Comparison of ENCODE assay signal across 14 cellular contexts in the genomic region with DNA sequence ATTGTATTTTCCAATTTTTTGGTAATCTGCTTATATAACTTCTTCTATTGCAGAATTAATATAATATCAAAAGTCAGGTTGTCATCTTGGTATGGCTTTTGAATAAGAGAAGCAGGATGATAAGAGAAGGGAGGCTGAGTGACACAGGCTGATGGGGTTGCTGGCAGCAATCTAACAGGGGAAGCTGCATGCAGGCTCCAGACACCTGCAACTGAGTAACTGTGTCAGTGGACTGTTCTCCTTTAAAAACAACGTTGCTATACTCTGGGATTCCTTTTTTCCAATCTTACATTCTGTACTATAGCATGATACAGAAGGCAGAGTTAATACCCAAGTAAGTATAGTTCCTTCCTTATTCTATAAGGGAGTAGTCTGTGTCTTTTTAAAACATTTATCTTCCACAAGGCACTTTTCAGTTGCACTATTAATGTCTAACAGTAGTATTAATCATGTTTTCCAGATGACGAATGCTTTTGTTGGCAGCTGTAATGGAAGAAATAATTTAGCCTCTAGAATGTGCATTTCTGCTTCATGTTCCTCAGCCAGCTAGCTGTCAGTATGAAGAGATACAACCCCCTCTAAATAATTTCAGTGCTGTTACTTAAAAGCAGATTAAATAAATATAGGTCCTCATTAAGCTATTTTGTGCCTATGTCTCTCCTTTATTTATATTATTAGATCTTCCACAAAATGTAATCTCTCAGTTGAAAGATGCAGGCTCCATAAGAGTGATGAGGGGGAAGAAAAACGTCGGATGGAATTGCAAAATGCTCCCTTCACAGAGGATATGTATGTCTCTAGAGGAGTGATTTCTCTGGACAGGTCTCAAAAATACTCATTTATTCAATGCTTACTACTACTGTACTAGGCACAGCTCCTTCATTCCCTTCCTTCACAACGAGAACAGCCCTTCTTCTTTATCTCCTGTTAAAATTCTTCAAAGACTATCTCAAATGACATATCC. TPM values are rescaled to one million over a fixed set of nuclear protein-coding genes. Genes with fewer than 3 reads are reported as not detected.
DNase-seq lines count a peak whose midpoint lies in the region; ATAC-seq and TF ChIP-seq lines count a peak whose summit lies in the region.
"Had no signal": no experiment of that assay in that cellular context is flagged by ENCODE, and none has a peak within 500 bp of the region (broad histone marks: within the 10 kb centered on the region; RNA-seq: fewer than 3 reads in every experiment).

No MANE protein-coding gene starts in this region.

- in situ Hi-C loops in astrocyte of the spinal cord (cut with HindIII; ENCODE audit: low sequenced_read_pairs), result no loop called here
- in situ Hi-C loops in gastrocnemius medialis (cut with MboI; ENCODE audit: low sequenced_read_pairs in 4 of 4), result no loop called here

- no peak overlapping the region for H3K4me3 ChIP-seq in astrocyte of the spinal cord (ENCODE audit: low read depth, low read length)
- no peak overlapping the region for H3K4me3 ChIP-seq in heart right ventricle
- H3K4me3 ChIP-seq in gastrocnemius medialis, result no peak overlapping the region
- H3K4me3 ChIP-seq: PC-9, right lobe of liver had no signal

- DNase-seq in HCEC 1CT (peak; percentile 59), astrocyte of the spinal cord (ENCODE audit: low read depth, low spot score) (peak; percentile 54), heart right ventricle (peak in 1 of 2 donors; percentile 54), gastrocnemius medialis (no peak), mucosa of gallbladder (ENCODE audit: low spot score) (no peak), NCI-H187 treated with DMSO at 0.1 percent for 48 hours (lab: John Stamatoyannopoulos, UW) (no peak), DMS 273 (lab: John Stamatoyannopoulos, UW; ENCODE audit: unreplicated experiment) (no peak)
- DNase-seq: DND-41, immature natural killer cell, NCI-H1436 treated with DMSO at 0.1 percent for 48 hours, PC-9, right lobe of liver had no signal

- TF ChIP-seq CTCF in astrocyte of the spinal cord (IDR thresholded peaks at IDR 0.05; ENCODE audit: low read depth, low read length), result no peak
- TF ChIP-seq CTCF in heart right ventricle (IDR thresholded peaks at IDR 0.05), result no peak
- no peak for TF ChIP-seq CTCF in gastrocnemius medialis (IDR thresholded peaks at IDR 0.05 in 4 of 5, conservative IDR thresholded peaks at IDR 0.05 in 1 of 5)

- peaks cover 8 to 59% (median 35%) of the 10 kb centered on the region in 9 donors for H3K4me1 ChIP-seq in heart right ventricle
- H3K4me1 ChIP-seq in gastrocnemius medialis, result peaks cover 10 to 13% of the 10 kb centered on the region in 2 donors
- H3K4me1 ChIP-seq: right lobe of liver had no signal

- peaks cover 0 to 30% (median 3%) of the 10 kb centered on the region in 9 donors for H3K36me3 ChIP-seq in heart right ventricle
- H3K36me3 ChIP-seq in gastrocnemius medialis, result no peaks in the 10 kb centered on the region

- intact Hi-C loops in heart right ventricle (cut with DNase I), result no loop called here
- intact Hi-C loops in gastrocnemius medialis (cut with DNase I; ENCODE audit: low total_unique reads), result no loop called here

- H3K27me3 ChIP-seq in heart right ventricle (no peaks in the 10 kb centered on the region), gastrocnemius medialis (no peaks in the 10 kb centered on the region)
- H3K27me3 ChIP-seq: right lobe of liver had no signal

- H3K27ac ChIP-seq in heart right ventricle (peak overlapping the region; percentile 17 to 81 (median 73)), gastrocnemius medialis (peak overlapping the region in 3 of 4 donors; percentile 9 to 25 (median 21))
- H3K27ac ChIP-seq: PC-9, right lobe of liver, VCaP had no signal

- TF ChIP-seq POLR2A in gastrocnemius medialis (IDR thresholded peaks at IDR 0.05), result no peak

- ATAC-seq in heart right ventricle, result peak; percentile 76 to 90 (median 85)
- ATAC-seq in gastrocnemius medialis, result no peak
- ATAC-seq in HG03378 (IDR thresholded peaks at IDR 0.05; ENCODE audit: unreplicated experiment), result no peak

- H3K9me3 ChIP-seq in heart right ventricle (no peaks in the 10 kb centered on the region), gastrocnemius medialis (no peaks in the 10 kb centered on the region)
- H3K9me3 ChIP-seq: right lobe of liver had no signal

- WGBS in heart right ventricle, 2 donors, result 13 to 19% methylated on average over 5 of the region's 5 CpGs

RNA-seq across cellular contexts. Expression of a gene that starts 50.8 kb away (rescaled TPM):
- total RNA-seq in heart right ventricle (10 to 100 TPM in 7 of 10 donors, 1 to 10 TPM in 3; 8.0 to 23.9 (median 12.3) TPM), gastrocnemius medialis (1 to 10 TPM; 3.1 to 8.1 (median 4.3) TPM), mucosa of gallbladder (62.2 TPM)
- 10 to 100 TPM; 10.3 to 66.9 TPM for polyA plus RNA-seq in heart right ventricle

Comparison
In these comparisons a context has a peak if more than half of its experiments do, and no peak if none do; other contexts are left out.
1. DNase-seq: peak in HCEC 1CT (single experiment) and astrocyte of the spinal cord (single experiment); none in gastrocnemius medialis (0 of 2), mucosa of gallbladder (single experiment), NCI-H187 treated with DMSO at 0.1 percent for 48 hours (single experiment) and DMS 273 (single experiment).
2. ATAC-seq: peak in heart right ventricle (8 of 8); none in gastrocnemius medialis (0 of 2) and HG03378 (single experiment).